Comparison of ENCODE assay signal across 10 cellular contexts in genomic region chr1:234620272-234620711, GRCh38. TPM values are rescaled to one million over a fixed set of nuclear protein-coding genes. Genes with fewer than 3 reads are reported as not detected.
DNase-seq lines count a peak whose midpoint lies in the region; ATAC-seq and TF ChIP-seq lines count a peak whose summit lies in the region.
"Had no signal": no experiment of that assay in that cellular context is flagged by ENCODE, and none has a peak within 500 bp of the region (broad histone marks: within the 10 kb centered on the region; RNA-seq: fewer than 3 reads in every experiment).

No MANE protein-coding gene starts in this region.

- WGBS in right cardiac atrium: 69% methylated on average over 4 of the region's 4 CpGs

- no peaks in the 10 kb centered on the region for H3K9me3 Mint-ChIP-seq in WTC11
- H3K9me3 Mint-ChIP-seq in naive thymus-derived CD4-positive, alpha-beta T cell: no peaks in the 10 kb centered on the region
- H3K9me3 Mint-ChIP-seq: naive B cell had no signal

- ATAC-seq in right cardiac atrium (no peak), left cardiac atrium (no peak), WTC11 (no peak), lower lobe of right lung (peak; percentile 18 to 38), HG03045 (IDR thresholded peaks at IDR 0.05; ENCODE audit: unreplicated experiment) (no peak)
- ATAC-seq in naive thymus-derived CD4-positive, alpha-beta T cell: no peak

- H3K4me3 Mint-ChIP-seq in WTC11: no peak overlapping the region
- no peak overlapping the region for H3K4me3 Mint-ChIP-seq in naive thymus-derived CD4-positive, alpha-beta T cell
- H3K4me3 Mint-ChIP-seq: naive B cell had no signal

- CTCF ChIA-PET in WTC11 (lab: Charles Lee): interaction anchor here (0.6 kb wide), 1 partner anchor 23 kb away, joined by 5 read pairs; no protein-coding TSS in a partner anchor
- CTCF ChIA-PET in naive thymus-derived CD4-positive, alpha-beta T cell (lab: Charles Lee): interaction anchor here (0.6 to 1.4 kb wide), 2 partner anchors 12 to 36 kb away, joined by 3 to 4 read pairs; no protein-coding TSS in a partner anchor

- DNase-seq in right cardiac atrium: no peak
- no peak for DNase-seq in left cardiac atrium
- no peak for DNase-seq in WTC11 (ENCODE audit: low spot score)
- no peak for DNase-seq in lower lobe of right lung
- DNase-seq in uterus: no peak
- no peak for DNase-seq in naive thymus-derived CD4-positive, alpha-beta T cell
- no peak for DNase-seq in GDM1 (lab: John Stamatoyannopoulos, UW)
- DNase-seq: BE2C, naive B cell had no signal

- H3K36me3 ChIP-seq in lower lobe of right lung (no peaks in the 10 kb centered on the region), uterus (no peaks in the 10 kb centered on the region)
- no peaks in the 10 kb centered on the region for H3K36me3 ChIP-seq in naive thymus-derived CD4-positive, alpha-beta T cell (ENCODE audit: control insufficient read depth in 2 of 3, insufficient read depth in 3 of 3, low read length in 3 of 3)
- H3K36me3 ChIP-seq: BE2C had no signal

- peak overlapping the region; percentile 37; the same call in 1 of the 2 replicates for H3K27ac Mint-ChIP-seq in WTC11
- peak overlapping the region in 2 of 9 donors; percentile 23 to 46 for H3K27ac Mint-ChIP-seq in naive thymus-derived CD4-positive, alpha-beta T cell

- no peaks in the 10 kb centered on the region for H3K36me3 Mint-ChIP-seq in WTC11
- no peaks in the 10 kb centered on the region for H3K36me3 Mint-ChIP-seq in naive thymus-derived CD4-positive, alpha-beta T cell
- H3K36me3 Mint-ChIP-seq: naive B cell had no signal

- TF ChIP-seq CTCF in WTC11 (IDR thresholded peaks at IDR 0.05) (no peak), lower lobe of right lung (IDR thresholded peaks at IDR 0.05) (no peak), uterus (IDR thresholded peaks at IDR 0.05) (no peak)

- intact Hi-C loops in right cardiac atrium (cut with DNase I): no loop called here
- intact Hi-C loops in left cardiac atrium (cut with DNase I): no loop called here
- intact Hi-C loops in lower lobe of right lung (cut with DNase I): no loop called here
- intact Hi-C loops in uterus (cut with DNase I; ENCODE audit: low total_unique reads): no loop called here
- intact Hi-C loops in naive thymus-derived CD4-positive, alpha-beta T cell (cut with micrococcal nuclease): no loop called here

- H3K27me3 ChIP-seq in right cardiac atrium (ENCODE audit: control insufficient read depth, insufficient read depth) (no peaks in the 10 kb centered on the region), lower lobe of right lung (ENCODE audit: low read depth) (no peaks in the 10 kb centered on the region), uterus (no peaks in the 10 kb centered on the region)
- H3K27me3 ChIP-seq in naive thymus-derived CD4-positive, alpha-beta T cell (ENCODE audit: control insufficient read depth in 2 of 2, insufficient read depth in 2 of 2, low read length in 2 of 2): no peaks in the 10 kb centered on the region
- H3K27me3 ChIP-seq: BE2C had no signal

- H3K9me3 ChIP-seq in right cardiac atrium (ENCODE audit: control insufficient read depth, low read length) (no peaks in the 10 kb centered on the region), lower lobe of right lung (no peaks in the 10 kb centered on the region), uterus (no peaks in the 10 kb centered on the region)
- H3K9me3 ChIP-seq in naive thymus-derived CD4-positive, alpha-beta T cell (ENCODE audit: control insufficient read depth in 2 of 3, low read length in 3 of 3): no peaks in the 10 kb centered on the region
- H3K9me3 ChIP-seq: BE2C had no signal

- H3K4me1 ChIP-seq in right cardiac atrium (ENCODE audit: control insufficient read depth, insufficient read depth, low read length) (no peaks in the 10 kb centered on the region), lower lobe of right lung (peaks cover 40% of the 10 kb centered on the region), uterus (no peaks in the 10 kb centered on the region)
- H3K4me1 ChIP-seq in naive thymus-derived CD4-positive, alpha-beta T cell (ENCODE audit: control insufficient read depth in 2 of 2, insufficient read depth in 2 of 2, low read length in 2 of 2): no peaks in the 10 kb centered on the region

- TF ChIP-seq POLR2A in uterus (IDR thresholded peaks at IDR 0.05): no peak

- POLR2A ChIA-PET in WTC11 (lab: Charles Lee): interaction anchor here (1.4 kb wide), 1 partner anchor 11 kb away, joined by 3 read pairs; the partner anchor contains the start of gene IRF2BP2
- POLR2A ChIA-PET in naive thymus-derived CD4-positive, alpha-beta T cell (lab: Charles Lee): interaction anchor here (1.5 to 2.7 kb wide), 3 partner anchors 9 to 18 kb away, joined by 3 to 11 read pairs (median 7); partner anchors contain the start of gene IRF2BP2

- H3K4me1 Mint-ChIP-seq in WTC11: peaks cover 50% of the 10 kb centered on the region
- H3K4me1 Mint-ChIP-seq in naive thymus-derived CD4-positive, alpha-beta T cell: peaks cover 4 to 21% (median 11%) of the 10 kb centered on the region in 7 donors

- H3K27ac ChIP-seq in right cardiac atrium (ENCODE audit: low read length) (peak overlapping the region; percentile 40), lower lobe of right lung (peak overlapping the region; percentile 59), uterus (peak overlapping the region; percentile 68 to 70)
- H3K27ac ChIP-seq in naive thymus-derived CD4-positive, alpha-beta T cell (ENCODE audit: low read depth, low read length): no peak overlapping the region

- H3K27me3 Mint-ChIP-seq in WTC11 (ENCODE audit: low read depth): no peaks in the 10 kb centered on the region
- H3K27me3 Mint-ChIP-seq in naive thymus-derived CD4-positive, alpha-beta T cell: no peaks in the 10 kb centered on the region
- H3K27me3 Mint-ChIP-seq: naive B cell had no signal

- H3K4me3 ChIP-seq in right cardiac atrium (ENCODE audit: low read length): no peak overlapping the region
- no peak overlapping the region for H3K4me3 ChIP-seq in lower lobe of right lung
- H3K4me3 ChIP-seq in uterus: no peak overlapping the region
- no peak overlapping the region for H3K4me3 ChIP-seq in naive thymus-derived CD4-positive, alpha-beta T cell (ENCODE audit: low read length)

TF ChIP-seq in WTC11, 78 proteins besides CTCF, POLR2A, EP300 and RAD21:
- TF ChIP-seq ZNF263 (CRISPR knock-in tag; IDR thresholded peaks at IDR 0.05; ENCODE audit: low read depth): no peak

RNA-seq across cellular contexts. Expression of gene IRF2BP2, which starts 10.3 kb away (rescaled TPM):
- 100 to 1,000 TPM in 3 of 4 donors, 10 to 100 TPM in 1; 92.3 to 123 (median 108) TPM for total RNA-seq in right cardiac atrium
- polyA plus RNA-seq in right cardiac atrium: 69.3 TPM
- total RNA-seq in left cardiac atrium: 100 to 1,000 TPM in 1 of 2 donors, 10 to 100 TPM in 1; 98.0 to 100 TPM
- total RNA-seq in WTC11 (2021): 61.9 to 70.9 TPM (median 62.4 TPM) in 3 replicates
- 154 TPM for total RNA-seq in lower lobe of right lung
- total RNA-seq in uterus: 100 to 1,000 TPM in 3 of 4 donors, 10 to 100 TPM in 1; 56.8 to 182 (median 124) TPM
- total RNA-seq in naive thymus-derived CD4-positive, alpha-beta T cell: 100 to 1,000 TPM; 150 to 413 (median 173) TPM
- 10 to 100 TPM; 28.7 to 35.6 TPM for polyA plus RNA-seq in naive thymus-derived CD4-positive, alpha-beta T cell

Comparison
In these comparisons a context has a peak if more than half of its experiments do, and no peak if none do; other contexts are left out.
1. ATAC-seq: peak in lower lobe of right lung (2 of 2); none in right cardiac atrium (0 of 2), left cardiac atrium (0 of 2), WTC11 (single experiment), HG03045 (single experiment) and naive thymus-derived CD4-positive, alpha-beta T cell (single experiment).